8 cellular contexts compared by ENCODE assay signal in genomic region chr3:3179407-3180094, GRCh38.
A peak's percentile ranks its signal among the peaks of the same experiment; 100 is the strongest.
DNase-seq lines count a peak whose midpoint lies in the region; ATAC-seq lines count a peak whose summit lies in the region.

CRBN (minus strand) TSS chr3:3179691; CDS start chr3:3179687, 4 bp downstream.

- DNase-seq in AG08395 (ENCODE audit: low spot score) (peak; percentile 96), NCI-H226 (peak; percentile 76), islet precursor cell (peak; percentile 94)
- peak; percentile 85 for DNase-seq in activated CD4-positive, CD25-positive, alpha-beta regulatory T cell treated with anti-CD3 and anti-CD28 coated beads, Interleukin-2, amount 50 U/mL, for 16 hours (ENCODE audit: low read depth, low spot score)
- DNase-seq in central memory CD4-positive, alpha-beta T cell, result peak; percentile 88
- peak; percentile 69 to 82 (median 75) for DNase-seq in stimulated activated CD4-positive, alpha-beta T cell treated with anti-CD3 and anti-CD28 coated beads, Interleukin-12 subunit alpha, Interleukin-12 subunit beta, amount 100 ng/mL, for 48 hours (ENCODE audit: low read depth in 2 of 3, low spot score in 1 of 3)

- ATAC-seq in GM18861 (IDR thresholded peaks at IDR 0.05; ENCODE audit: unreplicated experiment) (peak; percentile 98), HG03095 (IDR thresholded peaks at IDR 0.05; ENCODE audit: unreplicated experiment) (peak; percentile 99)

Comparison
In these comparisons a context has a peak if more than half of its experiments do, and no peak if none do; other contexts are left out.
1. Peak in every context shown above with its lines: DNase-seq and ATAC-seq.